Comparison of ENCODE assay signal across 18 cellular contexts in the genomic region with DNA sequence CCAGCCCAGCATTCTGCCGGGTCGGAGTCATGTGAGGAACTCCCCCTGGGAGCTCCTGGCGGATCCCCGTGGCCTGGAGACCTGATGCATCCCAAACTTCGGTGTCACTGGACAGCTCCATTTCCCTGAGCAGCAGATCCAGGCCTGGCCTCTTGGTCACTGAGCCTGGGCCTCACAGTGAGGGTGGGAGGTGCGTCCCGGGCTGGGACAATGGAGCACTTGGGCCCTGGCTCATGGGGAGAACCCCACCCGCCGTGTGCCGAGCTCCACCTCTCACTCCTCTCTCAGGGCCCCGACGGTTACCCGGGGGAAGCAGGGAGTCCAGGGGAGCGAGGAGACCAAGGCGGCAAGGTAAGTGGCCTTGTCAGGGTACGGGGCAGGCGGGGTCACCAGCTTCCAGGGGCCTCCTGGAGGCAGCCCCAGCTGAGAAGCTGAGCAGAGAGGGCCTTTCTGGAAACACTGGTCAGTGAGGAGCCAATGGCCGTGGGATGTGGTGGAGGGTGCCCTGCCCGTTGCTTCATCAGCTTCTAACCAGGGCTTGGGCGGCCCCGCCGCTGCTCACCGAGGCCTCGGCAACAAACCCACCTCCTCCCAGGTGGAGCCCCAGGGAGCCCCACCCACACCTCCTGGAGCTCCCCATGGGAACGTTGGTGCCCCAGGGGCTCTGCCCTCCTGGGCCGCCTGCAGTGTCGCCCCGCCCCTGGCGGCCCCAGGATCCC. TPM values are rescaled to one million over a fixed set of nuclear protein-coding genes. Genes with fewer than 3 reads are reported as not detected.
DNase-seq lines count a peak whose midpoint lies in the region; ATAC-seq, FAIRE-seq and TF ChIP-seq lines count a peak whose summit lies in the region.
"Had no signal": no experiment of that assay in that cellular context is flagged by ENCODE, and none has a peak within 500 bp of the region (broad histone marks: within the 10 kb centered on the region; RNA-seq: fewer than 3 reads in every experiment).

No MANE protein-coding gene starts in this region.

- no peak overlapping the region for H3K9ac ChIP-seq in SK-N-SH

- POLR2A ChIA-PET in SK-N-SH (lab: Yijun Ruan, JAX), result no interaction called here
- POLR2A ChIA-PET in HEK293 (lab: Yijun Ruan, JAX), result no interaction called here

- H3K9me3 ChIP-seq in SK-N-SH (no peaks in the 10 kb centered on the region), HEK293 (ENCODE audit: control insufficient read depth, insufficient read depth, low read depth, low read length) (no peaks in the 10 kb centered on the region), gastroesophageal sphincter (peaks cover 0 to 7% (median 0%) of the 10 kb centered on the region in 3 donors), pancreas (no peaks in the 10 kb centered on the region)
- H3K9me3 ChIP-seq: gastrocnemius medialis had no signal

- H3K27ac ChIP-seq in SK-N-SH (ENCODE audit: low read depth in 2 of 2, low read length in 1 of 2) (no peak overlapping the region), HEK293 (ENCODE audit: extremely low read depth, low read depth, low read length) (no peak overlapping the region), gastroesophageal sphincter (peak overlapping the region in 3 of 4 donors; percentile 47 to 63 (median 58)), pancreas (no peak overlapping the region)
- H3K27ac ChIP-seq: 22Rv1, gastrocnemius medialis had no signal

- no peaks in the 10 kb centered on the region for H3K27me3 ChIP-seq in SK-N-SH (ENCODE audit: insufficient read depth)
- H3K27me3 ChIP-seq in gastroesophageal sphincter, result no peaks in the 10 kb centered on the region
- no peaks in the 10 kb centered on the region for H3K27me3 ChIP-seq in pancreas
- H3K27me3 ChIP-seq: gastrocnemius medialis had no signal

- DNase-seq in SK-N-SH (peak; percentile 32), pancreas (peak in 4 of 6 donors; percentile 8 to 45 (median 30)), NCI-H187 (lab: John Stamatoyannopoulos, UW) (no peak), HK-2 (ENCODE audit: unreplicated experiment) (no peak), NCI-H2171 treated with DMSO at 0.1 percent for 48 hours (lab: John Stamatoyannopoulos, UW) (no peak)
- DNase-seq: activated effector memory CD4-positive, alpha-beta T cell treated with anti-CD3 and anti-CD28 coated beads, Interleukin-2, amount 50 U/mL, for 16 hours; COR-L47; effector memory CD8-positive, alpha-beta T cell; GDM1; NCI-H82; stimulated activated CD4-positive, alpha-beta T cell treated with anti-CD3 and anti-CD28 coated beads, Interleukin-1b, Interleukin-23, amount 100 ng/mL, for 48 hours; stimulated activated CD8-positive, alpha-beta memory T cell treated with anti-CD3 and anti-CD28 coated beads, Interleukin-4, amount 100 ng/mL, for 48 hours had no signal

- 90% methylated on average over 16 of the region's 29 CpGs for WGBS in SK-N-SH (ENCODE audit: low lambda C conversion rate)
- WGBS in gastroesophageal sphincter (ENCODE audit: low coverage in 1 of 2), 2 donors, result 85% methylated on average over 4 of the region's 29 CpGs; no CpG with 5 or more reads in 1 of the 2 donors
- 60 to 75% methylated on average over 26 to 29 of the region's 29 CpGs for WGBS in pancreas, 2 donors

- intact Hi-C loops in pancreas (cut with DNase I), result no loop called here

- CTCF ChIA-PET in SK-N-SH (lab: Yijun Ruan, JAX) (interaction anchor here (1.6 to 2.0 kb wide), 2 partner anchors 10 to 26 kb away, joined by 5 to 8 read pairs; no protein-coding TSS in a partner anchor), HEK293 (lab: Yijun Ruan, JAX) (interaction anchor here (1.5 kb wide), 1 partner anchor 145 kb away, joined by 3 read pairs; no protein-coding TSS in a partner anchor)

- no peak overlapping the region for H2AFZ ChIP-seq in SK-N-SH (ENCODE audit: low read depth)

- peaks cover 28 to 63% of the 10 kb centered on the region in 2 experiments for H3K36me3 ChIP-seq in SK-N-SH (replicated peaks in 1 of 2; ENCODE audit: control insufficient read depth in 1 of 2, insufficient read depth in 2 of 2, low read length in 1 of 2)
- peaks cover 0 to 83% of the 10 kb centered on the region in 2 experiments for H3K36me3 ChIP-seq in HEK293 (ENCODE audit: control insufficient read depth in 2 of 2, insufficient read depth in 1 of 2, low read length in 2 of 2)
- H3K36me3 ChIP-seq in gastroesophageal sphincter, result peaks cover 0 to 100% of the 10 kb centered on the region in 2 donors
- H3K36me3 ChIP-seq in pancreas, result no peaks in the 10 kb centered on the region

- no peak for TF ChIP-seq RAD21 in SK-N-SH (IDR thresholded peaks at IDR 0.05; ENCODE audit: low read length)

- no peak overlapping the region for H3K4me3 ChIP-seq in SK-N-SH (ENCODE audit: low read depth in 2 of 2, low read length in 1 of 2)
- no peak overlapping the region for H3K4me3 ChIP-seq in HEK293 (ENCODE audit: low read depth, low read length)
- H3K4me3 ChIP-seq in gastroesophageal sphincter, result no peak overlapping the region
- H3K4me3 ChIP-seq in pancreas, result no peak overlapping the region
- H3K4me3 ChIP-seq: gastrocnemius medialis had no signal

- no peak for TF ChIP-seq EP300 in SK-N-SH (IDR thresholded peaks at IDR 0.05; ENCODE audit: borderline replicate concordance in 1 of 2, low read depth in 1 of 2, low read length in 1 of 2)
- TF ChIP-seq EP300 in gastroesophageal sphincter (IDR thresholded peaks at IDR 0.05), result no peak

- no peak for FAIRE-seq in pancreas (lab: Jason Lieb, UNC)
- FAIRE-seq: keratinocyte had no signal

- ATAC-seq in SK-N-SH treated with all-trans-retinoic acid at 6 μM for 48 hours (no peak), gastroesophageal sphincter (no peak), pancreas (no peak)
- ATAC-seq: effector memory CD8-positive, alpha-beta T cell; gastrocnemius medialis had no signal

- H3K4me2 ChIP-seq in SK-N-SH, result no peak overlapping the region

- H4K20me1 ChIP-seq in SK-N-SH (ENCODE audit: insufficient read depth), result no peaks in the 10 kb centered on the region

- H3F3A ChIP-seq in SK-N-SH (replicated peaks; ENCODE audit: insufficient read depth), result no peaks in the 10 kb centered on the region

- no peak for TF ChIP-seq CTCF in SK-N-SH (IDR thresholded peaks at IDR 0.05)
- TF ChIP-seq CTCF in HEK293 (tag by site-specific recombination; IDR thresholded peaks at IDR 0.05), result no peak
- no peak for TF ChIP-seq CTCF in gastroesophageal sphincter (IDR thresholded peaks at IDR 0.05)
- no peak for TF ChIP-seq CTCF in pancreas (IDR thresholded peaks at IDR 0.05)

- no peaks in the 10 kb centered on the region for H3K79me2 ChIP-seq in SK-N-SH (ENCODE audit: insufficient read depth)

- TF ChIP-seq POLR2A in gastroesophageal sphincter (IDR thresholded peaks at IDR 0.05), result no peak

- no peaks in the 10 kb centered on the region for H3K4me1 ChIP-seq in SK-N-SH (ENCODE audit: control insufficient read depth in 1 of 2, insufficient read depth in 2 of 2, low read depth in 1 of 2, low read length in 1 of 2)
- no peaks in the 10 kb centered on the region for H3K4me1 ChIP-seq in HEK293 (ENCODE audit: control insufficient read depth, insufficient read depth, low read length)
- peaks cover 0 to 4% (median 0%) of the 10 kb centered on the region in 3 donors for H3K4me1 ChIP-seq in gastroesophageal sphincter
- H3K4me1 ChIP-seq in pancreas, result no peaks in the 10 kb centered on the region
- H3K4me1 ChIP-seq: gastrocnemius medialis had no signal

- H3K9me2 ChIP-seq in SK-N-SH, result no peaks in the 10 kb centered on the region

TF ChIP-seq in SK-N-SH, 30 proteins besides CTCF, POLR2A, EP300 and RAD21 (continues in another document):
- TF ChIP-seq MEF2A (IDR thresholded peaks at IDR 0.05; ENCODE audit: borderline replicate concordance, low read depth) (no peak), RCOR1 (IDR thresholded peaks at IDR 0.05; ENCODE audit: low read length) (no peak), JUND (IDR thresholded peaks at IDR 0.05) (no peak)

TF ChIP-seq in SK-N-SH treated with all-trans-retinoic acid at 6 μM for 48 hours, 23 proteins besides CTCF, POLR2A, EP300 and RAD21:
- TF ChIP-seq ESRRG (CRISPR knock-in tag; IDR thresholded peaks at IDR 0.05) (no peak), ZC3H10 (CRISPR knock-in tag; IDR thresholded peaks at IDR 0.05) (no peak)

TF ChIP-seq in HEK293, 187 proteins besides CTCF, POLR2A, EP300 and RAD21:
- TF ChIP-seq SP2 (tag by site-specific recombination; IDR thresholded peaks at IDR 0.05) (0 out of 2 replicates have a peak, but pooled peaks have one; percentile 9), ZIC2 (tag by site-specific recombination; IDR thresholded peaks at IDR 0.05) (peak; percentile 63), TRIM28 (IDR thresholded peaks at IDR 0.05; ENCODE audit: borderline replicate concordance, low read length) (no peak), KLF8 (tag by site-specific recombination; IDR thresholded peaks at IDR 0.05) (peak; percentile 28; the same call in 1 of the 2 replicates), KLF1 (tag by site-specific recombination; IDR thresholded peaks at IDR 0.05) (peak; percentile 48), ZNF629 (tag by site-specific recombination; IDR thresholded peaks at IDR 0.05) (no peak)

RNA-seq across cellular contexts. Expression of gene COL6A2, which starts 19.8 kb away (rescaled TPM):
- polyA plus RNA-seq in SK-N-SH (2012; rRNA removed) (66.6 and 108 TPM in 2 replicates), pancreas (100 to 1,000 TPM in 1 of 2 donors, 10 to 100 TPM in 1; 66.9 to 116 TPM)
- polyA plus RNA-seq in SK-N-SH (2012; cell fraction: cytosol; rRNA removed), result 38.5 and 67.6 TPM in 2 replicates
- 184 and 188 TPM in 2 replicates for polyA plus RNA-seq in SK-N-SH (2012; cell fraction: nucleus; rRNA removed)
- total RNA-seq in gastroesophageal sphincter (1,000 to 10,000 TPM in 3 of 4 donors, 100 to 1,000 TPM in 1; 720 to 1,286 (median 1,215) TPM), pancreas (100 to 1,000 TPM in 1 of 6 donors, 10 to 100 TPM in 5; 15.2 to 135 (median 45.5) TPM)

RNA-seq across cellular contexts. Expression of gene FTCD, which starts 37.6 kb away (rescaled TPM):
- polyA plus RNA-seq in SK-N-SH (2012; rRNA removed) (0.33 and 0.37 TPM in 2 replicates), pancreas (10 to 100 TPM in 1 of 2 donors, 1 to 10 TPM in 1; 4.9 to 14.0 TPM)
- 0.05 TPM in 1 of 2 replicates, not detected in the other for polyA plus RNA-seq in SK-N-SH (2012; cell fraction: cytosol; rRNA removed)
- 3.3 and 3.4 TPM in 2 replicates for polyA plus RNA-seq in SK-N-SH (2012; cell fraction: nucleus; rRNA removed)
- total RNA-seq in gastroesophageal sphincter (1 to 10 TPM in 1 of 4 donors, under 1 TPM in 1, not detected in 2; 0.31 to 1.5 TPM), pancreas (1 to 10 TPM in 1 of 6 donors, under 1 TPM in 5; 0.31 to 1.4 (median 0.42) TPM)
- polyA plus RNA-seq: keratinocyte had no signal

Comparison
In these comparisons a context has a peak if more than half of its experiments do, and no peak if none do; other contexts are left out.
1. DNase-seq: peak in SK-N-SH (single experiment) and pancreas (4 of 6); none in NCI-H187 (0 of 2), HK-2 (single experiment) and NCI-H2171 treated with DMSO at 0.1 percent for 48 hours (single experiment).
2. H3K27ac ChIP-seq: peak in gastroesophageal sphincter (3 of 4); none in SK-N-SH (0 of 2), HEK293 (single experiment) and pancreas (0 of 4).
3. RNA of gene COL6A2, which starts 19.8 kb away (total RNA-seq): 720 to 1,286 TPM in gastroesophageal sphincter; 15.2 to 135 TPM in pancreas; every median in the first group is over 4 times any median in the second.